2 cellular contexts compared by ENCODE assay signal in genomic region chr6:159720708-159721107, GRCh38.
TF ChIP-seq lines count a peak whose summit lies in the region.

No MANE protein-coding gene starts in this region.

TF ChIP-seq in HCT116, 20 proteins besides CTCF, POLR2A, EP300 and RAD21 (continued from another document):
- TF ChIP-seq ELF1 (IDR thresholded peaks at IDR 0.05; ENCODE audit: borderline replicate concordance, low read depth) (no peak), SRF (IDR thresholded peaks at IDR 0.05; ENCODE audit: low read depth) (no peak), TCF7L2 (IDR thresholded peaks at IDR 0.05; ENCODE audit: borderline replicate concordance, extremely low read depth, insufficient read depth, insufficient read length) (no peak), EZH2phosphoT487 (IDR thresholded peaks at IDR 0.05; ENCODE audit: borderline replicate concordance) (no peak), CBX3 (IDR thresholded peaks at IDR 0.05; ENCODE audit: low read depth) (no peak), ZFX (IDR thresholded peaks at IDR 0.05) (no peak), REST (IDR thresholded peaks at IDR 0.05; ENCODE audit: low read depth) (no peak), YY1 (IDR thresholded peaks at IDR 0.05; ENCODE audit: extremely low read depth, insufficient replicate concordance, low read depth, low read length) (no peak), POLR2AphosphoS5 (IDR thresholded peaks at IDR 0.05; ENCODE audit: low read depth, low read length) (no peak), JUND (IDR thresholded peaks at IDR 0.05) (no peak), ZBTB33 (IDR thresholded peaks at IDR 0.05; ENCODE audit: extremely low read depth, insufficient replicate concordance, low read length) (no peak), EZH2 (IDR thresholded peaks at IDR 0.05) (no peak)

TF ChIP-seq in SK-N-SH treated with all-trans-retinoic acid at 6 μM for 48 hours, 23 proteins besides CTCF, POLR2A, EP300 and RAD21 (continued from another document):
- TF ChIP-seq TSHZ2 (CRISPR knock-in tag; IDR thresholded peaks at IDR 0.05) = no peak
- no peak for TF ChIP-seq POU6F1 (CRISPR knock-in tag; IDR thresholded peaks at IDR 0.05; ENCODE audit: borderline replicate concordance, low read depth)
- no peak for TF ChIP-seq RARB (CRISPR knock-in tag; IDR thresholded peaks at IDR 0.05)
- no peak for TF ChIP-seq PATZ1 (CRISPR knock-in tag; IDR thresholded peaks at IDR 0.05; ENCODE audit: borderline replicate concordance)
- no peak for TF ChIP-seq ZFP30 (CRISPR knock-in tag; IDR thresholded peaks at IDR 0.05)
- TF ChIP-seq CSDC2 (CRISPR knock-in tag; IDR thresholded peaks at IDR 0.05) = no peak
